In genomic region chr9:125143377-125144090, GRCh38 we compare ENCODE assay signal across 8 cellular contexts. TPM values are rescaled to one million over a fixed set of nuclear protein-coding genes. Genes with fewer than 3 reads are reported as not detected.
DNase-seq lines count a peak whose midpoint lies in the region; ATAC-seq and TF ChIP-seq lines count a peak whose summit lies in the region.

TSS of gene SCAI (minus strand) at chr9:125143528. CDS start at chr9:125143437, 91 bp downstream.

- peak within 1 kb of the TSS; percentile 86 for H3K27ac Mint-ChIP-seq in Calu3 (ENCODE audit: unreplicated experiment)
- H3K27ac Mint-ChIP-seq in activated CD8-positive, alpha-beta memory T cell treated with anti-CD3 and anti-CD28 coated beads, Interleukin-2, amount 10 ng/mL, durations not matched to agents 7 days and 5 days: peak within 1 kb of the TSS; percentile 78
- peak within 1 kb of the TSS; percentile 52 for H3K27ac Mint-ChIP-seq in endothelial cell (ENCODE audit: unreplicated experiment)

- no TSS peak for BruUV-seq in Calu3 (replicated peaks; lab: Mats Ljungman, UMichigan)

- no peaks in the 10 kb centered on the region for H3K4me1 Mint-ChIP-seq in Calu3 (ENCODE audit: low read depth, unreplicated experiment)
- peaks cover 35% of the 10 kb centered on the region for H3K4me1 Mint-ChIP-seq in activated CD8-positive, alpha-beta memory T cell treated with anti-CD3 and anti-CD28 coated beads, Interleukin-2, amount 10 ng/mL, durations not matched to agents 7 days and 5 days
- peaks cover 6% of the 10 kb centered on the region for H3K4me1 Mint-ChIP-seq in endothelial cell (ENCODE audit: unreplicated experiment)

- peak; percentile 98 for ATAC-seq in GM21381 (IDR thresholded peaks at IDR 0.05; ENCODE audit: unreplicated experiment)
- peak; percentile 100 for ATAC-seq in activated CD8-positive, alpha-beta memory T cell treated with anti-CD3 and anti-CD28 coated beads, Interleukin-2, amount 10 ng/mL, durations not matched to agents 7 days and 5 days

- TF ChIP-seq CTCF in Calu3 (IDR thresholded peaks at IDR 0.05; ENCODE audit: unreplicated experiment) (peak; percentile 89), endothelial cell (IDR thresholded peaks at IDR 0.05; ENCODE audit: unreplicated experiment) (peak; percentile 99)

- CTCF ChIA-PET in Calu3 (lab: Charles Lee): interaction anchor here (0.6 kb wide), 2 partner anchors 219 to 234 kb away, joined by 7 read pairs; no protein-coding TSS in a partner anchor
- CTCF ChIA-PET in activated CD8-positive, alpha-beta memory T cell treated with anti-CD3 and anti-CD28 coated beads, Interleukin-2, amount 10 ng/mL, durations not matched to agents 7 days and 5 days (lab: Charles Lee): interaction anchor here (0.6 to 5.4 kb wide), 21 partner anchors 8 to 374 kb away, joined by 3 to 28 read pairs (median 3); partner anchors contain the start of genes GOLGA1 and WDR38

- H3K4me3 Mint-ChIP-seq in Calu3 (ENCODE audit: low read depth, unreplicated experiment): peak within 1 kb of the TSS; percentile 87
- H3K4me3 Mint-ChIP-seq in activated CD8-positive, alpha-beta memory T cell treated with anti-CD3 and anti-CD28 coated beads, Interleukin-2, amount 10 ng/mL, durations not matched to agents 7 days and 5 days: peak within 1 kb of the TSS; percentile 91
- peak within 1 kb of the TSS; percentile 100 for H3K4me3 Mint-ChIP-seq in endothelial cell (ENCODE audit: unreplicated experiment)

- H3K27me3 Mint-ChIP-seq in Calu3 (ENCODE audit: unreplicated experiment) (no peaks in the 10 kb centered on the region), endothelial cell (ENCODE audit: unreplicated experiment) (peaks cover 9% of the 10 kb centered on the region)
- H3K27me3 Mint-ChIP-seq in activated CD8-positive, alpha-beta memory T cell treated with anti-CD3 and anti-CD28 coated beads, Interleukin-2, amount 10 ng/mL, durations not matched to agents 7 days and 5 days: no peaks in the 10 kb centered on the region

- peak; percentile 97 for DNase-seq in Calu3
- DNase-seq in HUDEP-2 (lab: John Stamatoyannopoulos, UW; ENCODE audit: unreplicated experiment in 76 of 76): peak in 75 of 76 experiments; percentile 58 to 98 (median 97)
- DNase-seq in NOMO-1 treated with dmso at 0.1 percent for 144 hours (lab: John Stamatoyannopoulos, UW; ENCODE audit: unreplicated experiment): peak; percentile 98
- peak; percentile 100 for DNase-seq in activated CD8-positive, alpha-beta memory T cell treated with anti-CD3 and anti-CD28 coated beads, Interleukin-2, amount 10 ng/mL, durations not matched to agents 7 days and 5 days
- peak; percentile 97 for DNase-seq in endothelial cell (ENCODE audit: low spot score)
- DNase-seq in midbrain (lab: John Stamatoyannopoulos, UW): peak; percentile 99
- peak; percentile 96 to 97 for DNase-seq in stimulated activated CD8-positive, alpha-beta memory T cell treated with anti-CD3 and anti-CD28 coated beads, Interleukin-2, amount 100 ng/mL, for 1 hour (ENCODE audit: low read depth in 2 of 2)

- no peaks in the 10 kb centered on the region for H3K9me3 Mint-ChIP-seq in Calu3 (ENCODE audit: low read depth, unreplicated experiment)
- no peaks in the 10 kb centered on the region for H3K9me3 Mint-ChIP-seq in activated CD8-positive, alpha-beta memory T cell treated with anti-CD3 and anti-CD28 coated beads, Interleukin-2, amount 10 ng/mL, durations not matched to agents 7 days and 5 days (ENCODE audit: low read depth)
- H3K9me3 Mint-ChIP-seq in endothelial cell (ENCODE audit: unreplicated experiment): no peaks in the 10 kb centered on the region

- intact Hi-C loops in Calu3 (cut with micrococcal nuclease; ENCODE audit: unreplicated experiment): no loop called here

- H3K36me3 Mint-ChIP-seq in Calu3 (ENCODE audit: insufficient read depth, unreplicated experiment) (peaks cover 19% of the 10 kb centered on the region), endothelial cell (ENCODE audit: low read depth, unreplicated experiment) (peaks cover 4% of the 10 kb centered on the region)
- peaks cover 9% of the 10 kb centered on the region for H3K36me3 Mint-ChIP-seq in activated CD8-positive, alpha-beta memory T cell treated with anti-CD3 and anti-CD28 coated beads, Interleukin-2, amount 10 ng/mL, durations not matched to agents 7 days and 5 days

RNA-seq across cellular contexts. Expression of gene SCAI, which starts in this region (rescaled TPM):
- total RNA-seq in Calu3 (2022) (6.4 and 7.0 TPM in 2 replicates), endothelial cell (ENCODE audit: unreplicated experiment) (12.3 TPM)
- total RNA-seq in activated CD8-positive, alpha-beta memory T cell treated with anti-CD3 and anti-CD28 coated beads, Interleukin-2, amount 10 ng/mL, durations not matched to agents 7 days and 5 days: 10 to 100 TPM in 1 of 2 experiments, 1 to 10 TPM in 1; 9.4 to 13.7 TPM

Comparison
In these comparisons a context has a peak if more than half of its experiments do, and no peak if none do; other contexts are left out.
1. Peak in every context shown above with its lines: DNase-seq and ATAC-seq.